Comparison of ENCODE assay signal across 9 cellular contexts in the genomic region with DNA sequence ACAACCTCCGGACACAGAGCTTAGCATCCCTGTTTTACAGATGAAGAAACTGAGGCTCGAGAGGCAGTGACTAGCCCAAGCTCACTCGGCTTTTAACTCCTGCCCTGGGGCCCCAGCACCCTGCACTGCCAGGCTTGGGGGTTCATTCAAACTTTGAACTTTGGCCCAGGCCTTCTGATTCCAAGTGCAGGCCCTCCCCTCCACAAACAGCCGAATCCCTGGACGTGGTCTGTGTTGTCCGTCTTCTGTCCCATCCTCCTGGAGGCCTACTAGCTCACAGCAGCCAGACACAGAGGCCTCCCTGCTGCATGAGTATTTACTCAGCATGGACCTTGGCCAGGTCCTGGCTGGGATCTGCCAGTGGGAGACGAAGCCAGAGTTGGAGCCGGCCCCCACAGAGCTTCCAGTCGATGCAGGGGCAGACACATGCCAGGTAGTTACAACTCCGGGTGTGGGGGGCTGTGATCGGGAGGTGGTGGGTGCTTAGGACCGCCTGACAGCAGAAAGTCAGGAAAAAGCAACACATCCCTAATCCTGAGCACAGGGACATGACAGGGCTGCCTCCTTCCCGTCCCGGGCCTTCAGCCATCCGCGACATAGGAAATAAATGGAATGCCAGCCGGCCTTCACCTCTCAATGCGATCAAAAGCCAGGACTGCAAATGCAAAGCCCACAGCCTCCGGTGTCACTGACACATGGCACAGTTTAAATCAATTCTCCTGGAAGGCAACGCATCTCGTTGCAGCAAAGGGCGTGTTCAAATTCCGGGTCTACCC. TPM values are rescaled to one million over a fixed set of nuclear protein-coding genes. Genes with fewer than 3 reads are reported as not detected.
A peak's percentile ranks its signal among the peaks of the same experiment; 100 is the strongest.
DNase-seq lines count a peak whose midpoint lies in the region; ATAC-seq and TF ChIP-seq lines count a peak whose summit lies in the region.
"Had no signal": no experiment of that assay in that cellular context is flagged by ENCODE, and none has a peak within 500 bp of the region (broad histone marks: within the 10 kb centered on the region; RNA-seq: fewer than 3 reads in every experiment).

No MANE protein-coding gene starts in this region.

- peaks cover 93% of the 10 kb centered on the region for H3K4me1 Mint-ChIP-seq in activated T-cell treated with anti-CD3 and anti-CD28 coated beads, Interleukin-2, amount 50 U/mL, for 24 hours (ENCODE audit: low read depth)
- H3K4me1 Mint-ChIP-seq in chondrocyte (ENCODE audit: low read depth) (peaks cover 91% of the 10 kb centered on the region), type B pancreatic cell (ENCODE audit: unreplicated experiment) (peaks cover 60% of the 10 kb centered on the region)

- ATAC-seq in GM21717 (IDR thresholded peaks at IDR 0.05; ENCODE audit: unreplicated experiment) = no peak

- peaks cover 33% of the 10 kb centered on the region for H3K36me3 Mint-ChIP-seq in activated T-cell treated with anti-CD3 and anti-CD28 coated beads, Interleukin-2, amount 50 U/mL, for 24 hours (ENCODE audit: low read depth)
- H3K36me3 Mint-ChIP-seq in chondrocyte (ENCODE audit: low read depth) (no peaks in the 10 kb centered on the region), type B pancreatic cell (no peaks in the 10 kb centered on the region)

- peak overlapping the region; percentile 91 for H3K4me3 Mint-ChIP-seq in activated T-cell treated with anti-CD3 and anti-CD28 coated beads, Interleukin-2, amount 50 U/mL, for 24 hours
- H3K4me3 Mint-ChIP-seq in chondrocyte (ENCODE audit: unreplicated experiment) (peak overlapping the region; percentile 61), type B pancreatic cell (peak overlapping the region; percentile 61)

- H3K9me3 Mint-ChIP-seq in activated T-cell treated with anti-CD3 and anti-CD28 coated beads, Interleukin-2, amount 50 U/mL, for 24 hours = no peaks in the 10 kb centered on the region
- H3K9me3 Mint-ChIP-seq in chondrocyte (ENCODE audit: low read depth) = no peaks in the 10 kb centered on the region
- no peaks in the 10 kb centered on the region for H3K9me3 Mint-ChIP-seq in type B pancreatic cell

- no peaks in the 10 kb centered on the region for H3K27me3 Mint-ChIP-seq in activated T-cell treated with anti-CD3 and anti-CD28 coated beads, Interleukin-2, amount 50 U/mL, for 24 hours
- H3K27me3 Mint-ChIP-seq in chondrocyte (ENCODE audit: low read depth) (no peaks in the 10 kb centered on the region), type B pancreatic cell (peaks cover 12% of the 10 kb centered on the region)

- H3K27ac Mint-ChIP-seq in activated T-cell treated with anti-CD3 and anti-CD28 coated beads, Interleukin-2, amount 50 U/mL, for 24 hours = peak overlapping the region; percentile 98
- H3K27ac Mint-ChIP-seq in chondrocyte (ENCODE audit: unreplicated experiment) = peak overlapping the region; percentile 98
- H3K27ac Mint-ChIP-seq in type B pancreatic cell = peak overlapping the region; percentile 85

- DNase-seq in activated T-cell treated with anti-CD3 and anti-CD28 coated beads, Interleukin-2, amount 50 U/mL, for 24 hours = no peak
- no peak for DNase-seq in activated T-cell treated with anti-CD3 and anti-CD28 coated beads for 4 hours
- DNase-seq in chondrocyte (ENCODE audit: low spot score) = no peak
- DNase-seq in medulla oblongata (ENCODE audit: extremely low spot score) = peak; percentile 42
- no peak for DNase-seq in type B pancreatic cell (ENCODE audit: extremely low spot score, unreplicated experiment)
- DNase-seq in GM10266 (ENCODE audit: extremely low spot score) = no peak
- no peak for DNase-seq in SKM-1 (lab: John Stamatoyannopoulos, UW; ENCODE audit: unreplicated experiment)
- DNase-seq: NCI-H510A had no signal

- TF ChIP-seq CTCF in chondrocyte (IDR thresholded peaks at IDR 0.05) (no peak), type B pancreatic cell (conservative IDR thresholded peaks at IDR 0.05) (no peak), GM10266 (IDR thresholded peaks at IDR 0.05; ENCODE audit: control insufficient read depth, insufficient read depth, low read depth, missing control alignments) (no peak)

RNA-seq across cellular contexts. Expression of gene IFFO2, which starts 7.4 kb away (rescaled TPM):
- total RNA-seq in chondrocyte (13.9 to 18.9 TPM (median 18.8 TPM) in 3 replicates), type B pancreatic cell (ENCODE audit: low replicate concordance) (11.3 and 14.7 TPM in 2 replicates)

RNA-seq across cellular contexts. Expression of gene ALDH4A1, which starts 46.7 kb away (rescaled TPM):
- total RNA-seq in chondrocyte (9.3 to 15.0 TPM (median 14.2 TPM) in 3 replicates), type B pancreatic cell (ENCODE audit: low replicate concordance) (25.6 and 26.7 TPM in 2 replicates)
